In genomic region chr17:59290146-59290998, GRCh38 we compare ENCODE assay signal across 1 cellular context.
A peak's percentile ranks its signal among the peaks of the same experiment; 100 is the strongest.
TF ChIP-seq lines count a peak whose summit lies in the region.
"Not testable (repeated sequence)": the region's sequence is repeated elsewhere in the genome, so short reads cannot be mapped to it uniquely, and the experiment has no call there.

No MANE protein-coding gene starts in this region.

TF ChIP-seq in K562, 482 proteins besides CTCF, POLR2A, EP300 and RAD21 (continued from another document):
- TF ChIP-seq ZNF609 (CRISPR knock-in tag; IDR thresholded peaks at IDR 0.05; ENCODE audit: borderline replicate concordance) = peak; percentile 94; the same call in 1 of the 2 replicates
- peak; percentile 96 for TF ChIP-seq MTA2 (IDR thresholded peaks at IDR 0.05; ENCODE audit: low read depth)
- not testable (repeated sequence) for TF ChIP-seq ZNF740 (CRISPR knock-in tag; IDR thresholded peaks at IDR 0.05)
- peak in 1 of 2 experiments; percentile 91; a peak in 1 of 4 replicates for TF ChIP-seq ZNF740 (tag; IDR thresholded peaks at IDR 0.05)
- peak; percentile 39; the same call in 1 of the 2 replicates for TF ChIP-seq GMEB1 (CRISPR knock-in tag; IDR thresholded peaks at IDR 0.05)
- peak; percentile 52 for TF ChIP-seq PKNOX1 (IDR thresholded peaks at IDR 0.05)
- peak; percentile 95 for TF ChIP-seq SMAD4 (CRISPR knock-in tag; conservative IDR thresholded peaks at IDR 0.05)
- TF ChIP-seq HOMEZ (CRISPR knock-in tag; IDR thresholded peaks at IDR 0.05) = peak; percentile 87; the same call in 1 of the 2 replicates
- 0 out of 2 replicates have a peak, but pooled peaks have one; percentile 43 for TF ChIP-seq NFXL1 (CRISPR knock-in tag; IDR thresholded peaks at IDR 0.05)
- TF ChIP-seq TEAD1 (CRISPR knock-in tag; IDR thresholded peaks at IDR 0.05) = peak; percentile 74 to 95
TF ChIP-seq in K562: peak in this region for 213; not testable (repeated sequence) for 269.
